Comparison of ENCODE assay signal across 11 cellular contexts in genomic region chr1:6082430-6082971, GRCh38. TPM values are rescaled to one million over a fixed set of nuclear protein-coding genes. Genes with fewer than 3 reads are reported as not detected.
DNase-seq lines count a peak whose midpoint lies in the region; ATAC-seq and TF ChIP-seq lines count a peak whose summit lies in the region.
"Had no signal": no experiment of that assay in that cellular context is flagged by ENCODE, and none has a peak within 500 bp of the region (broad histone marks: within the 10 kb centered on the region; RNA-seq: fewer than 3 reads in every experiment).

No MANE protein-coding gene starts in this region.

- H3K36me3 Mint-ChIP-seq in WTC11 (no peaks in the 10 kb centered on the region), type B pancreatic cell (no peaks in the 10 kb centered on the region)

- dilution Hi-C loops in mammary epithelial cell (cut with HindIII; ENCODE audit: low sequenced_read_pairs): no loop called here

- in situ Hi-C loops in T47D (cut with HindIII; ENCODE audit: low pct_unique_long_range_greater_than_20kb, low sequenced_read_pairs) (no loop called here), mammary epithelial cell (cut with MboI; ENCODE audit: low sequenced_read_pairs in 2 of 2) (no loop called here)

- H3K27ac ChIP-seq in mammary epithelial cell (ENCODE audit: insufficient read depth, low read depth, low read length): no peak overlapping the region
- H3K27ac ChIP-seq: BLaER1 treated with 17β-estradiol and CSF1 and Interleukin-3, amounts not matched to agents 10 nM and 100 nM had no signal

- H3K9me3 ChIP-seq in mammary epithelial cell (replicated peaks; ENCODE audit: insufficient read depth, low read length): no peaks in the 10 kb centered on the region
- H3K9me3 ChIP-seq: BLaER1 treated with 17β-estradiol and CSF1 and Interleukin-3, amounts not matched to agents 10 nM and 100 nM had no signal

- H3K4me1 Mint-ChIP-seq in WTC11: peaks cover 5% of the 10 kb centered on the region; the same call in 1 of the 2 replicates
- H3K4me1 Mint-ChIP-seq in type B pancreatic cell (ENCODE audit: unreplicated experiment): peaks cover 13% of the 10 kb centered on the region
- H3K4me1 Mint-ChIP-seq: memory B cell had no signal

- H3K9me3 Mint-ChIP-seq in WTC11: no peaks in the 10 kb centered on the region
- no peaks in the 10 kb centered on the region for H3K9me3 Mint-ChIP-seq in type B pancreatic cell
- H3K9me3 Mint-ChIP-seq: memory B cell had no signal

- no peaks in the 10 kb centered on the region for H3K4me1 ChIP-seq in mammary epithelial cell (ENCODE audit: insufficient read depth, low read length)

- H3K79me2 ChIP-seq in mammary epithelial cell (ENCODE audit: insufficient read depth, low read length): no peaks in the 10 kb centered on the region

- peak; percentile 30 to 36 for DNase-seq in T47D (ENCODE audit: low read depth in 1 of 2, low spot score in 1 of 2)
- no peak for DNase-seq in mammary epithelial cell
- DNase-seq in WTC11 (ENCODE audit: low spot score): no peak
- DNase-seq in hepatic stellate cell (ENCODE audit: low spot score): peak; percentile 69
- no peak for DNase-seq in type B pancreatic cell (ENCODE audit: extremely low spot score, unreplicated experiment)
- no peak for DNase-seq in GM19238 (ENCODE audit: insufficient read length, low spot score)
- no peak for DNase-seq in COLO829 (ENCODE audit: low spot score)
- DNase-seq: stimulated activated CD4-positive, alpha-beta T cell treated with anti-CD3 and anti-CD28 coated beads, Interleukin-2, amount 100 ng/mL, for 24 hours had no signal

- H3K27me3 ChIP-seq in mammary epithelial cell (ENCODE audit: insufficient read depth, low read length): peaks cover 1% of the 10 kb centered on the region
- H3K27me3 ChIP-seq: BLaER1 treated with 17β-estradiol and CSF1 and Interleukin-3, amounts not matched to agents 10 nM and 100 nM had no signal

- H3K36me3 ChIP-seq in mammary epithelial cell (ENCODE audit: insufficient read depth, low read length): no peaks in the 10 kb centered on the region

- 91% methylated on average over 9 of the region's 10 CpGs for WGBS in mammary epithelial cell (ENCODE audit: low coverage, missing lambda C conversion rate)

- H4K20me1 ChIP-seq in mammary epithelial cell (ENCODE audit: insufficient read depth, low read length): no peaks in the 10 kb centered on the region

- no peaks in the 10 kb centered on the region for H3K27me3 Mint-ChIP-seq in WTC11 (ENCODE audit: low read depth)
- peaks cover 14% of the 10 kb centered on the region for H3K27me3 Mint-ChIP-seq in type B pancreatic cell
- H3K27me3 Mint-ChIP-seq: memory B cell had no signal

- no peak overlapping the region for H3K27ac Mint-ChIP-seq in WTC11
- no peak overlapping the region for H3K27ac Mint-ChIP-seq in type B pancreatic cell

- TF ChIP-seq CTCF in mammary epithelial cell (conservative IDR thresholded peaks at IDR 0.05 in 1 of 2, IDR thresholded peaks at IDR 0.05 in 1 of 2; ENCODE audit: extremely low read depth in 1 of 2, insufficient read depth in 1 of 2, low read depth in 1 of 2, low read length in 2 of 2) (peak in 1 of 2 donors; percentile 14), WTC11 (IDR thresholded peaks at IDR 0.05) (no peak), type B pancreatic cell (conservative IDR thresholded peaks at IDR 0.05) (peak; percentile 68)

- ATAC-seq in WTC11: peak; percentile 58
- ATAC-seq in HG03469 (IDR thresholded peaks at IDR 0.05; ENCODE audit: unreplicated experiment): no peak

- intact Hi-C loops in mammary epithelial cell (cut with micrococcal nuclease): no loop called here

- POLR2A ChIA-PET in WTC11 (lab: Charles Lee): interaction anchor here (0.5 to 1.1 kb wide), 2 partner anchors 19 to 45 kb away, joined by 3 read pairs; no protein-coding TSS in a partner anchor

- no TSS peak for BruUV-seq in mammary epithelial cell (replicated peaks; lab: Mats Ljungman, UMichigan)

- H3K9ac ChIP-seq in mammary epithelial cell (ENCODE audit: insufficient read depth, low read length): no peak overlapping the region

- no peak overlapping the region for H2AFZ ChIP-seq in mammary epithelial cell (ENCODE audit: low read depth, low read length)

- no peak overlapping the region for H3K4me3 ChIP-seq in mammary epithelial cell (replicated peaks in 1 of 3; ENCODE audit: insufficient read depth in 1 of 3, low read depth in 2 of 3, low read length in 3 of 3)
- H3K4me3 ChIP-seq: BLaER1 treated with 17β-estradiol and CSF1 and Interleukin-3, amounts not matched to agents 10 nM and 100 nM had no signal

- no peak overlapping the region for H3K4me3 Mint-ChIP-seq in WTC11
- H3K4me3 Mint-ChIP-seq in type B pancreatic cell: no peak overlapping the region
- H3K4me3 Mint-ChIP-seq: memory B cell had no signal

- CTCF ChIA-PET in mammary epithelial cell (lab: Charles Lee; ENCODE audit: low non-redundant PET): no interaction called here
- CTCF ChIA-PET in WTC11 (lab: Charles Lee): interaction anchor here (0.6 to 3.4 kb wide), 23 partner anchors 8 to 275 kb away, joined by 3 to 19 read pairs (median 4); partner anchors contain the start of gene NPHP4

- H3K4me2 ChIP-seq in mammary epithelial cell (ENCODE audit: insufficient read depth, low read depth, low read length): no peak overlapping the region
- H3K4me2 ChIP-seq: BLaER1 treated with 17β-estradiol and CSF1 and Interleukin-3, amounts not matched to agents 10 nM and 100 nM had no signal

TF ChIP-seq in WTC11, 78 proteins besides CTCF, POLR2A, EP300 and RAD21:
- TF ChIP-seq ZNF532 (CRISPR knock-in tag; IDR thresholded peaks at IDR 0.05; ENCODE audit: borderline replicate concordance) (no peak), FOXK1 (CRISPR knock-in tag; IDR thresholded peaks at IDR 0.05) (no peak), MXD4 (CRISPR knock-in tag; IDR thresholded peaks at IDR 0.05; ENCODE audit: borderline replicate concordance) (no peak), FOXP4 (CRISPR knock-in tag; IDR thresholded peaks at IDR 0.05) (no peak), KAT7 (CRISPR knock-in tag; IDR thresholded peaks at IDR 0.05; ENCODE audit: borderline replicate concordance) (no peak), ZNF121 (CRISPR knock-in tag; IDR thresholded peaks at IDR 0.05) (no peak), TCF7 (CRISPR knock-in tag; IDR thresholded peaks at IDR 0.05; ENCODE audit: low read depth) (no peak), ZNF396 (CRISPR knock-in tag; IDR thresholded peaks at IDR 0.05; ENCODE audit: borderline replicate concordance) (no peak), NR3C1 (CRISPR knock-in tag; conservative IDR thresholded peaks at IDR 0.05; ENCODE audit: low read depth) (no peak)

RNA-seq across cellular contexts. Expression of gene KCNAB2, which starts 36.8 kb away (rescaled TPM):
- total RNA-seq in mammary epithelial cell (1 to 10 TPM; 4.8 to 7.4 TPM), WTC11 (2021) (9.3 to 10.3 TPM (median 9.6 TPM) in 3 replicates), type B pancreatic cell (ENCODE audit: low replicate concordance) (1.7 and 7.2 TPM in 2 replicates)
- polyA plus RNA-seq in mammary epithelial cell: 4.8 TPM
- polyA minus RNA-seq in mammary epithelial cell: 14.3 TPM

Comparison
In these comparisons a context has a peak if more than half of its experiments do, and no peak if none do; other contexts are left out.
1. DNase-seq: peak in T47D (2 of 2) and hepatic stellate cell (single experiment); none in mammary epithelial cell (single experiment), WTC11 (single experiment), type B pancreatic cell (single experiment), GM19238 (single experiment) and COLO829 (single experiment).